Comparison of ENCODE assay signal across 16 cellular contexts in the genomic region with DNA sequence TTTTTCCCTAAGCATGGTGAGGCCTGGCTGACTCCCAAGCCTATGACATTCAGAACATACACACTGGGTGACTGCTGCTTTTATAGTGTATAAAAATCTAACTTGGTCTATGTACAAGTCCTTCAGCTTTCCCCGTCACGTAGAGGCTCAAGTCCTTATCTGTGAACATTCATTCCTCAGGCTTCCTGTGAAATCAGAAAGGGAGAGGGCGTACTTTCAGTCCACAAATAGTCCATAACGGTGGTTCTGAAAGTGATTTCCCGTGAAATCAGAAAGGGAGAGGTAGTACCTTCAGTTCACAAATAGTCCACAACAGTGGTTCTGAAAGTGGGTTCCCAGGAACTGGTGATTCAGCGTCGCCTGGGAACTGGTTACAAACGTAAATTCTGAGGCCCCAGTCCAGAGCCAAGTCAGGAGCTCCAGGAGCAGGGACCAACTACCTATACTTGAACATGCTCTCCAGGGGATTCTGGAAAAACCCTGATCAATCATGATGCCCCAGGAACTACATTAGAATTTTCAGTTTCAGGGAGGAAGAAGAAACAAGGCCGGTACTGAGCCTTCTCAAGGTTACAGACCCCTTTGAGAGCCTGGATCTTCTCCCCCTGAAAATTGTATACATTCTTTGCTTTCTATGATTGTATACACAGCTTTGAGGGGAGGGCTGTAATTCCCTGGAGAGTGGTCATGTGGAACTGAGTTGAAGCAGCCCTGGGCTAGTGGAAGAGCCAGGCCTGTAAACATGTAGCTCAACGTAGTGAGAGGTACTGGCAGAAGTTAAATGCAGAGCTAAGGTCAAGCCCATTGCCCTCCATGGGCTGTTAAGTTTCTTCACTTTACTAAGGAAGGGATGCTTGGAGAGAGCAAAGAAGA. TPM values are rescaled to one million over a fixed set of nuclear protein-coding genes. Genes with fewer than 3 reads are reported as not detected.
DNase-seq lines count a peak whose midpoint lies in the region; ATAC-seq and TF ChIP-seq lines count a peak whose summit lies in the region.
"Had no signal": no experiment of that assay in that cellular context is flagged by ENCODE, and none has a peak within 500 bp of the region (broad histone marks: within the 10 kb centered on the region; RNA-seq: fewer than 3 reads in every experiment).

No MANE protein-coding gene starts in this region.

- H3K27me3 ChIP-seq in dorsolateral prefrontal cortex (no peaks in the 10 kb centered on the region), lower lobe of right lung (ENCODE audit: low read depth) (no peaks in the 10 kb centered on the region), stomach smooth muscle (ENCODE audit: control insufficient read depth in 1 of 2, insufficient read depth in 2 of 2, low read length in 2 of 2) (no peaks in the 10 kb centered on the region)
- H3K27me3 ChIP-seq: brain microvascular endothelial cell, uterus had no signal

- H3K4me3 ChIP-seq in dorsolateral prefrontal cortex: peak overlapping the region in 17 of 59 donors; percentile 0 to 39 (median 12)
- no peak overlapping the region for H3K4me3 ChIP-seq in lower lobe of right lung
- H3K4me3 ChIP-seq in stomach smooth muscle (ENCODE audit: low read length in 2 of 2): peak overlapping the region in 1 of 2 donors; percentile 23
- H3K4me3 ChIP-seq: uterus had no signal

- no peaks in the 10 kb centered on the region for H3K36me3 ChIP-seq in lower lobe of right lung
- no peaks in the 10 kb centered on the region for H3K36me3 ChIP-seq in stomach smooth muscle (ENCODE audit: control insufficient read depth in 2 of 2, insufficient read depth in 2 of 2, low read length in 2 of 2)
- H3K36me3 ChIP-seq: brain microvascular endothelial cell, uterus had no signal

- intact Hi-C loops in dorsolateral prefrontal cortex (cut with DNase I) (no loop called here), lower lobe of right lung (cut with DNase I) (no loop called here)

- H3K9ac ChIP-seq in stomach smooth muscle (ENCODE audit: low read length in 2 of 2): no peak overlapping the region

- TF ChIP-seq CTCF in dorsolateral prefrontal cortex (IDR thresholded peaks at IDR 0.05 in 54 of 56, conservative IDR thresholded peaks at IDR 0.05 in 2 of 56; ENCODE audit: low read depth in 1 of 56, partially characterized antibody in 56 of 56) (no peak), lower lobe of right lung (IDR thresholded peaks at IDR 0.05) (no peak), GM20000 (IDR thresholded peaks at IDR 0.05; ENCODE audit: extremely low read depth, missing control alignments) (no peak)

- DNase-seq in activated CD4-positive, alpha-beta T cell treated with anti-CD3 and anti-CD28 coated beads for 48 hours: peak; percentile 20
- no peak for DNase-seq in activated CD4-positive, alpha-beta T cell treated with anti-CD3 and anti-CD28 coated beads, Interleukin-2, amount 50 U/mL, for 1 hour
- DNase-seq in dorsolateral prefrontal cortex: no peak
- no peak for DNase-seq in lower lobe of right lung
- DNase-seq in GM20000 (ENCODE audit: low spot score): no peak
- no peak for DNase-seq in substantia nigra (lab: John Stamatoyannopoulos, UW)
- no peak for DNase-seq in NCI-H226
- DNase-seq: activated CD8-positive, alpha-beta T cell treated with anti-CD3 and anti-CD28 coated beads, Interleukin-2, amount 10 ng/mL, durations not matched to agents 7 days and 5 days; brain microvascular endothelial cell; CD8-positive, alpha-beta T cell; effector memory CD8-positive, alpha-beta T cell; immature natural killer cell; stimulated activated CD4-positive, alpha-beta T cell treated with anti-CD3 and anti-CD28 coated beads, Interleukin-1b, Interleukin-23, amount 100 ng/mL, for 48 hours; T1000; uterus had no signal

- H3K9me3 ChIP-seq in lower lobe of right lung (no peaks in the 10 kb centered on the region), stomach smooth muscle (ENCODE audit: control insufficient read depth in 2 of 2, low read length in 2 of 2) (no peaks in the 10 kb centered on the region)
- H3K9me3 ChIP-seq: uterus had no signal

- H3K27ac ChIP-seq in dorsolateral prefrontal cortex (peak overlapping the region in 53 of 59 donors; percentile 2 to 76 (median 59)), lower lobe of right lung (peak overlapping the region; percentile 49), stomach smooth muscle (ENCODE audit: low read length) (peak overlapping the region; percentile 33), substantia nigra (ENCODE audit: low read depth, low read length, poor library complexity, severe bottlenecking) (no peak overlapping the region)
- H3K27ac ChIP-seq: brain microvascular endothelial cell had no signal

- peak in 1 of 2 donors; percentile 69 for ATAC-seq in lower lobe of right lung
- ATAC-seq: activated CD8-positive, alpha-beta T cell treated with anti-CD3 and anti-CD28 coated beads, Interleukin-2, amount 10 ng/mL, durations not matched to agents 7 days and 5 days; CD8-positive, alpha-beta T cell; effector memory CD8-positive, alpha-beta T cell had no signal

- peaks cover 48% of the 10 kb centered on the region for H3K4me1 ChIP-seq in lower lobe of right lung
- H3K4me1 ChIP-seq in stomach smooth muscle (ENCODE audit: control insufficient read depth, insufficient read depth, low read length): peaks cover 44% of the 10 kb centered on the region
- H3K4me1 ChIP-seq: uterus had no signal

RNA-seq across cellular contexts. Expression of gene DOCK9, which starts 17.3 kb away (rescaled TPM):
- total RNA-seq in dorsolateral prefrontal cortex (100 to 1,000 TPM in 118 of 120 experiments, 10 to 100 TPM in 2; 92.4 to 354 (median 139) TPM), lower lobe of right lung (153 TPM)
